ENCODE assay signal across 18 cellular contexts in genomic region chr2:216055661-216056060, GRCh38.
"Had no signal": no experiment of that assay in that cellular context is flagged by ENCODE, and none has a peak within 500 bp of the region (broad histone marks: within the 10 kb centered on the region; RNA-seq: fewer than 3 reads in every experiment).

No MANE protein-coding gene starts in this region.

- H3K27ac ChIP-seq: lower lobe of right lung, psoas muscle, sigmoid colon, upper lobe of right lung had no signal

- H3K4me2 ChIP-seq: SK-N-SH had no signal

- H3K4me1 ChIP-seq: psoas muscle, sigmoid colon had no signal

- H3K4me3 Mint-ChIP-seq: activated B cell treated with CpG ODN at 0.5 μM for 24 hours; activated naive CD8-positive, alpha-beta T cell; brain; dendritic cell treated with granulocyte-macrophage colony-stimulating factor and Interleukin-4, amounts not matched to agents 40 ng/mL and 50 ng/mL, for 4 days; effector memory CD8-positive, alpha-beta T cell; stimulated activated naive CD8-positive, alpha-beta T cell treated with anti-CD3 and anti-CD28 coated beads, Interleukin-15, Interleukin-2, amounts not matched to agents 100 ng/mL and 50 ng/mL, for 24 hours had no signal

- H3K27me3 ChIP-seq: sigmoid colon, upper lobe of right lung had no signal

- ATAC-seq: effector memory CD8-positive, alpha-beta T cell; lower lobe of right lung; psoas muscle; upper lobe of right lung had no signal

- H3K9me3 ChIP-seq: lower lobe of right lung, psoas muscle, sigmoid colon, SK-N-SH, upper lobe of right lung had no signal

- H3K9me3 Mint-ChIP-seq: activated B cell treated with CpG ODN at 0.5 μM for 24 hours; dendritic cell treated with granulocyte-macrophage colony-stimulating factor and Interleukin-4, amounts not matched to agents 40 ng/mL and 50 ng/mL, for 4 days; effector memory CD8-positive, alpha-beta T cell; stimulated activated naive CD8-positive, alpha-beta T cell treated with anti-CD3 and anti-CD28 coated beads, Interleukin-15, Interleukin-2, amounts not matched to agents 100 ng/mL and 50 ng/mL, for 24 hours had no signal

- DNase-seq: activated B cell treated with CpG ODN at 0.5 μM for 24 hours; activated T-cell treated with anti-CD3 and anti-CD28 coated beads, Interleukin-2, amount 50 U/mL, for 48 hours; amygdala; cerebellar nuclear complex; effector memory CD8-positive, alpha-beta T cell; hippocampal formation; lower lobe of right lung; midbrain; psoas muscle; sigmoid colon; SK-N-SH; stimulated activated CD4-positive, alpha-beta T cell treated with anti-CD3 and anti-CD28 coated beads, Interleukin-12 subunit alpha, Interleukin-12 subunit beta, amount 100 ng/mL, for 4 hours; T-helper 1 cell; upper lobe of right lung had no signal

- H3K36me3 ChIP-seq: lower lobe of right lung, upper lobe of right lung had no signal

- H3K4me1 Mint-ChIP-seq: brain had no signal

- H3K9ac ChIP-seq: SK-N-SH had no signal

- H3K27me3 Mint-ChIP-seq: activated B cell treated with CpG ODN at 0.5 μM for 24 hours; activated naive CD8-positive, alpha-beta T cell; dendritic cell treated with granulocyte-macrophage colony-stimulating factor and Interleukin-4, amounts not matched to agents 40 ng/mL and 50 ng/mL, for 4 days; effector memory CD8-positive, alpha-beta T cell; stimulated activated naive CD8-positive, alpha-beta T cell treated with anti-CD3 and anti-CD28 coated beads, Interleukin-15, Interleukin-2, amounts not matched to agents 100 ng/mL and 50 ng/mL, for 24 hours had no signal

- H3K4me3 ChIP-seq: lower lobe of right lung, psoas muscle, sigmoid colon, upper lobe of right lung had no signal

- H3K27ac Mint-ChIP-seq: activated B cell treated with CpG ODN at 0.5 μM for 24 hours; activated naive CD8-positive, alpha-beta T cell; dendritic cell treated with granulocyte-macrophage colony-stimulating factor and Interleukin-4, amounts not matched to agents 40 ng/mL and 50 ng/mL, for 4 days; stimulated activated naive CD8-positive, alpha-beta T cell treated with anti-CD3 and anti-CD28 coated beads, Interleukin-15, Interleukin-2, amounts not matched to agents 100 ng/mL and 50 ng/mL, for 24 hours had no signal
